12 cellular contexts compared by ENCODE assay signal in genomic region chr19:45816236-45817009, GRCh38. TPM values are rescaled to one million over a fixed set of nuclear protein-coding genes. Genes with fewer than 3 reads are reported as not detected.
DNase-seq lines count a peak whose midpoint lies in the region; ATAC-seq, FAIRE-seq and TF ChIP-seq lines count a peak whose summit lies in the region.
"Had no signal": no experiment of that assay in that cellular context is flagged by ENCODE, and none has a peak within 500 bp of the region (broad histone marks: within the 10 kb centered on the region; RNA-seq: fewer than 3 reads in every experiment).

No MANE protein-coding gene starts in this region.

- peaks cover 18 to 37% (median 27%) of the 10 kb centered on the region in 11 experiments; a peak in 21 of 22 replicates for H3K36me3 ChIP-seq in BLaER1 treated with 17β-estradiol and CSF1 and Interleukin-3, amounts not matched to agents 10 nM and 100 nM
- H3K36me3 ChIP-seq in Karpas-422 (ENCODE audit: insufficient read depth, low read length) (no peaks in the 10 kb centered on the region; the same call in 1 of the 2 replicates), heart left ventricle (peaks cover 0 to 18% (median 13%) of the 10 kb centered on the region in 9 donors), small intestine (ENCODE audit: control insufficient read depth in 2 of 2, insufficient read depth in 2 of 2, low read length in 2 of 2) (peaks cover 2 to 3% of the 10 kb centered on the region in 2 donors)

- H3K27ac Mint-ChIP-seq in nephron progenitor cell: peak overlapping the region; percentile 48
- H3K27ac Mint-ChIP-seq: activated naive CD8-positive, alpha-beta T cell treated with anti-CD3 and anti-CD28 coated beads for 36 hours had no signal

- H3K4me2 ChIP-seq in BLaER1 treated with 17β-estradiol and CSF1 and Interleukin-3, amounts not matched to agents 10 nM and 100 nM: peak overlapping the region; percentile 82 to 94 (median 91)
- no peak overlapping the region for H3K4me2 ChIP-seq in Karpas-422 (ENCODE audit: low read depth, low read length, poor library complexity, severe bottlenecking)

- peaks cover 4% of the 10 kb centered on the region for H3K36me3 Mint-ChIP-seq in nephron progenitor cell (ENCODE audit: low read depth)

- H3K27me3 ChIP-seq in BLaER1 treated with 17β-estradiol and CSF1 and Interleukin-3, amounts not matched to agents 10 nM and 100 nM: peaks cover 0 to 18% (median 0%) of the 10 kb centered on the region in 11 experiments; a peak in 3 of 22 replicates
- no peaks in the 10 kb centered on the region for H3K27me3 ChIP-seq in Karpas-422 (ENCODE audit: low read length)
- peaks cover 0 to 17% (median 0%) of the 10 kb centered on the region in 9 donors for H3K27me3 ChIP-seq in heart left ventricle
- no peaks in the 10 kb centered on the region for H3K27me3 ChIP-seq in small intestine (ENCODE audit: control insufficient read depth in 2 of 2, insufficient read depth in 2 of 2, low read length in 2 of 2)

- H3K4me1 ChIP-seq in BLaER1 treated with 17β-estradiol and CSF1 and Interleukin-3, amounts not matched to agents 10 nM and 100 nM: peaks cover 16 to 58% (median 40%) of the 10 kb centered on the region in 10 experiments
- H3K4me1 ChIP-seq in Karpas-422 (ENCODE audit: low read length) (no peaks in the 10 kb centered on the region; the same call in 1 of the 2 replicates), heart left ventricle (peaks cover 0 to 33% (median 13%) of the 10 kb centered on the region in 12 donors), small intestine (ENCODE audit: control insufficient read depth in 2 of 2, insufficient read depth in 1 of 2, low read depth in 1 of 2, low read length in 1 of 2) (no peaks in the 10 kb centered on the region)

- no peak for TF ChIP-seq POLR2A in heart left ventricle (IDR thresholded peaks at IDR 0.05)

- peak overlapping the region; percentile 87 for H3K4me3 Mint-ChIP-seq in nephron progenitor cell
- H3K4me3 Mint-ChIP-seq: activated naive CD8-positive, alpha-beta T cell treated with anti-CD3 and anti-CD28 coated beads for 36 hours had no signal

- H2AFZ ChIP-seq in Karpas-422 (ENCODE audit: low read length): no peak overlapping the region

- H3K4me1 Mint-ChIP-seq in nephron progenitor cell: peaks cover 49% of the 10 kb centered on the region

- FAIRE-seq in small intestine (lab: Jason Lieb, UNC): no peak

- H3K4me3 ChIP-seq in BLaER1 treated with 17β-estradiol and CSF1 and Interleukin-3, amounts not matched to agents 10 nM and 100 nM: peak overlapping the region in 9 of 10 experiments; percentile 48 to 74 (median 62); a peak in 19 of 20 replicates
- H3K4me3 ChIP-seq in Karpas-422 (ENCODE audit: low read length): no peak overlapping the region
- peak overlapping the region in 9 of 12 donors; percentile 48 to 59 (median 56) for H3K4me3 ChIP-seq in heart left ventricle
- H3K4me3 ChIP-seq in small intestine (ENCODE audit: low read depth in 1 of 2, low read length in 2 of 2): no peak overlapping the region

- H3K9me3 ChIP-seq in BLaER1 treated with 17β-estradiol and CSF1 and Interleukin-3, amounts not matched to agents 10 nM and 100 nM (replicated peaks in 1 of 11): no peaks in the 10 kb centered on the region
- no peaks in the 10 kb centered on the region for H3K9me3 ChIP-seq in Karpas-422 (ENCODE audit: low read length)
- no peaks in the 10 kb centered on the region for H3K9me3 ChIP-seq in heart left ventricle
- H3K9me3 ChIP-seq in small intestine (ENCODE audit: control insufficient read depth, low read depth): no peaks in the 10 kb centered on the region
- H3K9me3 ChIP-seq: esophagus muscularis mucosa had no signal

- DNase-seq in Karpas-422 (no peak), heart left ventricle (no peak), nephron progenitor cell (no peak), NCI-H187 treated with DMSO at 0.1 percent for 48 hours (lab: John Stamatoyannopoulos, UW) (no peak), NCI-H446 (lab: John Stamatoyannopoulos, UW) (no peak), small intestine (no peak)
- no peak for DNase-seq in stimulated activated CD4-positive, alpha-beta T cell treated with anti-CD3 and anti-CD28 coated beads, Interleukin-4, amount 100 ng/mL, for 4 hours

- H3K9me2 ChIP-seq in Karpas-422 (replicated peaks; ENCODE audit: insufficient read depth, low read length): no peaks in the 10 kb centered on the region

- peak overlapping the region in 10 of 11 experiments; percentile 61 to 78 (median 74); a peak in 18 of 22 replicates for H3K9ac ChIP-seq in BLaER1 treated with 17β-estradiol and CSF1 and Interleukin-3, amounts not matched to agents 10 nM and 100 nM
- H3K9ac ChIP-seq in Karpas-422 (ENCODE audit: low read length): peak overlapping the region; percentile 48; the same call in 1 of the 2 replicates

- WGBS in heart left ventricle, 4 donors: 71 to 85% (median 75%) methylated on average over 11 to 18 of the region's 18 CpGs
- 73 to 87% (median 85%) methylated on average over 12 to 18 of the region's 18 CpGs for WGBS in small intestine, 3 donors

- H3K27ac ChIP-seq in BLaER1 treated with 17β-estradiol and CSF1 and Interleukin-3, amounts not matched to agents 10 nM and 100 nM: peak overlapping the region in 8 of 11 experiments; percentile 49 to 70 (median 66); a peak in 16 of 22 replicates
- H3K27ac ChIP-seq in Karpas-422 (ENCODE audit: low read length) (no peak overlapping the region), heart left ventricle (peak overlapping the region in 3 of 12 donors; percentile 2 to 45 (median 24)), small intestine (ENCODE audit: low read depth in 1 of 2, low read length in 1 of 2) (no peak overlapping the region)
- H3K27ac ChIP-seq: esophagus muscularis mucosa had no signal

- peaks cover 12 to 66% (median 34%) of the 10 kb centered on the region in 11 experiments; a peak in 18 of 22 replicates for H4K20me1 ChIP-seq in BLaER1 treated with 17β-estradiol and CSF1 and Interleukin-3, amounts not matched to agents 10 nM and 100 nM
- H4K20me1 ChIP-seq in Karpas-422 (ENCODE audit: insufficient read depth, low read depth, low read length): no peaks in the 10 kb centered on the region

- TF ChIP-seq CTCF in heart left ventricle (IDR thresholded peaks at IDR 0.05) (no peak), nephron progenitor cell (IDR thresholded peaks at IDR 0.05) (no peak)

- peaks cover 6% of the 10 kb centered on the region for H3K27me3 Mint-ChIP-seq in nephron progenitor cell (ENCODE audit: low read depth, poor library complexity)

- no peaks in the 10 kb centered on the region for H3K9me3 Mint-ChIP-seq in nephron progenitor cell
- H3K9me3 Mint-ChIP-seq: activated naive CD8-positive, alpha-beta T cell treated with anti-CD3 and anti-CD28 coated beads for 36 hours had no signal

- H3K79me2 ChIP-seq in Karpas-422 (ENCODE audit: low read length): no peaks in the 10 kb centered on the region

- ATAC-seq in heart left ventricle: peak in 3 of 4 donors; percentile 1 to 6 (median 1)

- intact Hi-C loops in heart left ventricle (cut with DNase I): loop anchor here in 3 of 10 donors (5.0 kb wide), 1 partner anchor 66 kb away; no protein-coding TSS in a partner anchor

RNA-seq across cellular contexts. Expression of gene RSPH6A, which starts 1.3 kb away (rescaled TPM):
- total RNA-seq in Karpas-422 (2014; rRNA removed; shearing (Covaris generic); ENCODE audit: low replicate concordance): 0.25 TPM in 1 of 2 replicates, not detected in the other
- total RNA-seq in heart left ventricle: not detected
- polyA plus RNA-seq in heart left ventricle: not detected
- under 1 TPM in 1 of 3 donors, not detected in 2; 0.07 TPM for polyA plus RNA-seq in small intestine
- total RNA-seq: SK-MEL-5, urinary bladder had no signal
- polyA plus RNA-seq: urinary bladder had no signal

RNA-seq across cellular contexts. Expression of gene DMWD, which starts 23.8 kb away (rescaled TPM):
- 37.8 and 61.3 TPM in 2 replicates for total RNA-seq in Karpas-422 (2014; rRNA removed; shearing (Covaris generic); ENCODE audit: low replicate concordance)
- total RNA-seq in heart left ventricle: 100 to 1,000 TPM in 1 of 9 donors, 10 to 100 TPM in 8; 47.2 to 109 (median 67.3) TPM
- polyA plus RNA-seq in heart left ventricle (10 to 100 TPM; 41.8 to 67.3 TPM), small intestine (10 to 100 TPM in 1 of 3 donors, 1 to 10 TPM in 2; 4.6 to 20.9 (median 4.9) TPM)

RNA-seq across cellular contexts. Expression of gene DMPK, which starts 34.1 kb away (rescaled TPM):
- 11.5 and 33.7 TPM in 2 replicates for total RNA-seq in Karpas-422 (2014; rRNA removed; shearing (Covaris generic); ENCODE audit: low replicate concordance)
- total RNA-seq in heart left ventricle: 100 to 1,000 TPM; 131 to 778 (median 273) TPM
- polyA plus RNA-seq in heart left ventricle: 100 to 1,000 TPM; 382 to 458 TPM
- 10 to 100 TPM; 12.7 to 42.2 (median 17.0) TPM for polyA plus RNA-seq in small intestine

RNA-seq across cellular contexts. Expression of gene SYMPK, which starts 46.5 kb away (rescaled TPM):
- 28.3 and 75.2 TPM in 2 replicates for total RNA-seq in Karpas-422 (2014; rRNA removed; shearing (Covaris generic); ENCODE audit: low replicate concordance)
- 10 to 100 TPM; 21.9 to 47.7 (median 34.8) TPM for total RNA-seq in heart left ventricle
- 10 to 100 TPM; 32.4 to 34.3 TPM for polyA plus RNA-seq in heart left ventricle
- 100 to 1,000 TPM in 1 of 3 donors, 10 to 100 TPM in 2; 68.1 to 106 (median 76.7) TPM for polyA plus RNA-seq in small intestine

RNA-seq across cellular contexts. Expression of gene SIX5, which starts 47.4 kb away (rescaled TPM):
- total RNA-seq in Karpas-422 (2014; rRNA removed; shearing (Covaris generic); ENCODE audit: low replicate concordance): 2.6 and 4.0 TPM in 2 replicates
- 10 to 100 TPM; 16.2 to 24.0 (median 22.9) TPM for total RNA-seq in heart left ventricle
- polyA plus RNA-seq in heart left ventricle (10 to 100 TPM; 13.7 to 21.9 TPM), small intestine (10 to 100 TPM in 1 of 3 donors, 1 to 10 TPM in 2; 1.6 to 12.4 (median 3.5) TPM)

Comparison
In these comparisons a context has a peak if more than half of its experiments do, and no peak if none do; other contexts are left out.
1. H3K27ac ChIP-seq: peak in BLaER1 treated with 17β-estradiol and CSF1 and Interleukin-3, amounts not matched to agents 10 nM and 100 nM (8 of 11); none in Karpas-422 (single experiment) and small intestine (0 of 2).
2. H3K4me3 ChIP-seq: peak in BLaER1 treated with 17β-estradiol and CSF1 and Interleukin-3, amounts not matched to agents 10 nM and 100 nM (9 of 10) and heart left ventricle (9 of 12); none in Karpas-422 (single experiment) and small intestine (0 of 2).